9 cellular contexts compared by ENCODE assay signal in genomic region chr1:57422271-57423134, GRCh38. TPM values are rescaled to one million over a fixed set of nuclear protein-coding genes. Genes with fewer than 3 reads are reported as not detected.
A peak's percentile ranks its signal among the peaks of the same experiment; 100 is the strongest.
DNase-seq lines count a peak whose midpoint lies in the region; ATAC-seq and TF ChIP-seq lines count a peak whose summit lies in the region.
"Had no signal": no experiment of that assay in that cellular context is flagged by ENCODE, and none has a peak within 500 bp of the region (broad histone marks: within the 10 kb centered on the region; RNA-seq: fewer than 3 reads in every experiment).

No MANE protein-coding gene starts in this region.

- H3K4me3 ChIP-seq in ACC112 (ENCODE audit: low read depth, low read length) (peak overlapping the region; percentile 67), transverse colon (peak overlapping the region in 2 of 4 donors; percentile 19 to 36), lower leg skin (ENCODE audit: low read depth, poor library complexity, severe bottlenecking) (no peak overlapping the region)
- H3K4me3 ChIP-seq: mucosa of descending colon had no signal

- no peak overlapping the region for H3K27ac Mint-ChIP-seq in chondrocyte (ENCODE audit: unreplicated experiment)
- no peak overlapping the region for H3K27ac Mint-ChIP-seq in memory B cell

- intact Hi-C loops in transverse colon (cut with DNase I; ENCODE audit: low total_unique reads) (no loop called here), lower leg skin (cut with DNase I; ENCODE audit: low total_unique reads) (no loop called here)

- DNase-seq in HuH-7 (ENCODE audit: low spot score) (peak; percentile 64), chondrocyte (ENCODE audit: low spot score) (no peak), memory B cell (ENCODE audit: low spot score in 2 of 2) (no peak), transverse colon (no peak), lower leg skin (ENCODE audit: low spot score in 2 of 2) (no peak), KBM-7 (no peak)

- H3K4me3 Mint-ChIP-seq in chondrocyte (ENCODE audit: unreplicated experiment) (peak overlapping the region; percentile 75), memory B cell (peak overlapping the region; percentile 11)

- no peaks in the 10 kb centered on the region for H3K36me3 ChIP-seq in ACC112 (ENCODE audit: insufficient read depth, low read length)
- no peaks in the 10 kb centered on the region for H3K36me3 ChIP-seq in transverse colon

- H3K27me3 Mint-ChIP-seq in chondrocyte (ENCODE audit: low read depth) (peaks cover 70% of the 10 kb centered on the region), memory B cell (peaks cover 18% of the 10 kb centered on the region)

- peaks cover 82% of the 10 kb centered on the region for H3K27me3 ChIP-seq in ACC112 (ENCODE audit: insufficient read depth, low read length)
- H3K27me3 ChIP-seq in transverse colon = peaks cover 84% of the 10 kb centered on the region

- no peak for TF ChIP-seq POLR2A in transverse colon (IDR thresholded peaks at IDR 0.05)
- TF ChIP-seq POLR2A in lower leg skin (IDR thresholded peaks at IDR 0.05) = no peak

- H3K27ac ChIP-seq in ACC112 (ENCODE audit: low read depth, low read length) (no peak overlapping the region), transverse colon (no peak overlapping the region)

- no peaks in the 10 kb centered on the region for H3K9me3 ChIP-seq in transverse colon
- H3K9me3 ChIP-seq: mucosa of descending colon had no signal

- H3K4me1 Mint-ChIP-seq in chondrocyte (ENCODE audit: low read depth) (peaks cover 21% of the 10 kb centered on the region), memory B cell (no peaks in the 10 kb centered on the region)

- in situ Hi-C loops in transverse colon (cut with MboI; ENCODE audit: low pct_ligation_motif_present in 1 of 4, low pct_unique_long_range_greater_than_20kb in 1 of 4, low sequenced_read_pairs in 3 of 4) = no loop called here
- in situ Hi-C loops in KBM-7 (cut with MboI; ENCODE audit: low pct_unique_long_range_greater_than_20kb, low sequenced_read_pairs) = no loop called here

- H3K79me2 ChIP-seq in ACC112 (ENCODE audit: control insufficient read depth, insufficient read depth, low read length, unreplicated experiment) = no peaks in the 10 kb centered on the region

- no peak for TF ChIP-seq EP300 in transverse colon (IDR thresholded peaks at IDR 0.05; ENCODE audit: low read depth)

- H3K36me3 Mint-ChIP-seq in chondrocyte (ENCODE audit: low read depth) = peaks cover 2% of the 10 kb centered on the region
- no peaks in the 10 kb centered on the region for H3K36me3 Mint-ChIP-seq in memory B cell

- ATAC-seq in memory B cell (ENCODE audit: low read depth) = no peak
- no peak for ATAC-seq in GM21529 (IDR thresholded peaks at IDR 0.05; ENCODE audit: unreplicated experiment)
- ATAC-seq: mucosa of descending colon had no signal

- H3K9me3 Mint-ChIP-seq in chondrocyte (ENCODE audit: low read depth) (no peaks in the 10 kb centered on the region), memory B cell (no peaks in the 10 kb centered on the region)

- TF ChIP-seq CTCF in chondrocyte (IDR thresholded peaks at IDR 0.05) = peak; percentile 65
- TF ChIP-seq CTCF in transverse colon (IDR thresholded peaks at IDR 0.05) = no peak
- TF ChIP-seq CTCF in lower leg skin (IDR thresholded peaks at IDR 0.05) = no peak

- 0 to 22% methylated on average over 3 to 65 of the region's 66 CpGs for WGBS in transverse colon (ENCODE audit: low coverage in 1 of 2), 2 donors
- WGBS in lower leg skin, 2 donors = 2 to 3% methylated on average over 38 to 47 of the region's 66 CpGs

- H3K4me1 ChIP-seq in ACC112 (ENCODE audit: control insufficient read depth, insufficient read depth, low read length, unreplicated experiment) (peaks cover 8% of the 10 kb centered on the region), transverse colon (peaks cover 0 to 24% (median 11%) of the 10 kb centered on the region in 4 donors)

- no peak overlapping the region for H2AFZ ChIP-seq in ACC112 (ENCODE audit: low read length, unreplicated experiment)

RNA-seq across cellular contexts. Expression of gene DAB1, which starts 1.4 kb away (rescaled TPM):
- total RNA-seq in chondrocyte (0.12 TPM in 1 of 3 replicates, not detected in the others), transverse colon (1 to 10 TPM in 1 of 4 donors, under 1 TPM in 1, not detected in 2; 0.48 to 1.2 TPM), lower leg skin (under 1 TPM in 1 of 4 donors, not detected in 3; 0.58 TPM)
